12 cellular contexts compared by ENCODE assay signal in genomic region chr2:45001629-45002385, GRCh38. TPM values are rescaled to one million over a fixed set of nuclear protein-coding genes. Genes with fewer than 3 reads are reported as not detected.
DNase-seq lines count a peak whose midpoint lies in the region; ATAC-seq and TF ChIP-seq lines count a peak whose summit lies in the region.
"Had no signal": no experiment of that assay in that cellular context is flagged by ENCODE, and none has a peak within 500 bp of the region (broad histone marks: within the 10 kb centered on the region; RNA-seq: fewer than 3 reads in every experiment).

No MANE protein-coding gene starts in this region.

- no peak for ATAC-seq in GM18909 (IDR thresholded peaks at IDR 0.05; ENCODE audit: poor library complexity, unreplicated experiment)

- TF ChIP-seq CTCF in GM12874 (IDR thresholded peaks at IDR 0.05; ENCODE audit: insufficient read depth, low read depth, low read length), result 0 out of 2 replicates have a peak, but pooled peaks have one; percentile 16
- no peak for TF ChIP-seq CTCF in glutamatergic neuron (IDR thresholded peaks at IDR 0.05; ENCODE audit: partially characterized antibody, unreplicated experiment)
- no peak for TF ChIP-seq CTCF in sigmoid colon (IDR thresholded peaks at IDR 0.05)

- intact Hi-C loops in activated CD4-positive, alpha-beta memory T cell treated with anti-CD3 and anti-CD28 coated beads for 36 hours (cut with micrococcal nuclease), result loop anchor here (5.0 to 10.0 kb wide), 2 partner anchors 60 to 197 kb away; partner anchors contain the start of gene SIX3
- intact Hi-C loops in sigmoid colon (cut with DNase I), result no loop called here

- no peaks in the 10 kb centered on the region for H3K36me3 Mint-ChIP-seq in activated CD4-positive, alpha-beta memory T cell treated with anti-CD3 and anti-CD28 coated beads for 36 hours
- H3K36me3 Mint-ChIP-seq in glutamatergic neuron (ENCODE audit: unreplicated experiment), result peaks cover 4% of the 10 kb centered on the region

- no peak overlapping the region for H3K27ac Mint-ChIP-seq in activated CD4-positive, alpha-beta memory T cell treated with anti-CD3 and anti-CD28 coated beads for 36 hours
- H3K27ac Mint-ChIP-seq in glutamatergic neuron (ENCODE audit: unreplicated experiment), result no peak overlapping the region

- peak overlapping the region; percentile 39 for H3K4me3 Mint-ChIP-seq in activated CD4-positive, alpha-beta memory T cell treated with anti-CD3 and anti-CD28 coated beads for 36 hours
- peak overlapping the region; percentile 81 for H3K4me3 Mint-ChIP-seq in glutamatergic neuron (ENCODE audit: unreplicated experiment)

- H3K27me3 ChIP-seq in sigmoid colon, result peaks cover 70 to 100% (median 95%) of the 10 kb centered on the region in 3 donors

- peaks cover 33% of the 10 kb centered on the region for H3K4me1 Mint-ChIP-seq in activated CD4-positive, alpha-beta memory T cell treated with anti-CD3 and anti-CD28 coated beads for 36 hours (ENCODE audit: low read depth)
- H3K4me1 Mint-ChIP-seq in glutamatergic neuron (ENCODE audit: low read depth, unreplicated experiment), result peaks cover 5% of the 10 kb centered on the region

- peaks cover 80% of the 10 kb centered on the region for H3K27me3 Mint-ChIP-seq in activated CD4-positive, alpha-beta memory T cell treated with anti-CD3 and anti-CD28 coated beads for 36 hours
- peaks cover 39% of the 10 kb centered on the region for H3K27me3 Mint-ChIP-seq in glutamatergic neuron (ENCODE audit: unreplicated experiment)

- peak overlapping the region in 3 of 4 donors; percentile 14 to 34 (median 21) for H3K4me3 ChIP-seq in sigmoid colon

- no peaks in the 10 kb centered on the region for H3K9me3 Mint-ChIP-seq in activated CD4-positive, alpha-beta memory T cell treated with anti-CD3 and anti-CD28 coated beads for 36 hours
- H3K9me3 Mint-ChIP-seq in glutamatergic neuron (ENCODE audit: unreplicated experiment), result peaks cover 14% of the 10 kb centered on the region

- no peak overlapping the region for H3K27ac ChIP-seq in sigmoid colon

- TF ChIP-seq EP300 in sigmoid colon (IDR thresholded peaks at IDR 0.05), result no peak

- 12 to 14% methylated on average over 17 of the region's 17 CpGs for WGBS in sigmoid colon, 2 donors

- no peaks in the 10 kb centered on the region for H3K36me3 ChIP-seq in sigmoid colon

- H3K9me3 ChIP-seq in sigmoid colon, result no peaks in the 10 kb centered on the region

- no peak for DNase-seq in activated CD4-positive, alpha-beta memory T cell treated with anti-CD3 and anti-CD28 coated beads for 36 hours
- DNase-seq in glutamatergic neuron (no peak), sigmoid colon (no peak), HUDEP-2 (lab: John Stamatoyannopoulos, UW; ENCODE audit: unreplicated experiment in 76 of 76) (no peak), SIG-M5 treated with dmso at 0.1 percent for 504 hours (lab: John Stamatoyannopoulos, UW; ENCODE audit: unreplicated experiment) (no peak), SK-N-DZ (ENCODE audit: low spot score) (no peak)
- DNase-seq: activated CD4-positive, alpha-beta T cell treated with anti-CD3 and anti-CD28 coated beads, Interleukin-2, amount 50 U/mL, for 4 hours; GDM1; NCI-H1092 had no signal

- no peak for TF ChIP-seq POLR2A in sigmoid colon (IDR thresholded peaks at IDR 0.05)

- CTCF ChIA-PET in activated CD4-positive, alpha-beta memory T cell treated with anti-CD3 and anti-CD28 coated beads for 36 hours (lab: Charles Lee), result interaction anchor here (0.6 to 1.6 kb wide), 3 partner anchors 20 to 484 kb away, joined by 3 to 7 read pairs (median 4); no protein-coding TSS in a partner anchor

- peaks cover 0 to 38% (median 36%) of the 10 kb centered on the region in 4 donors for H3K4me1 ChIP-seq in sigmoid colon

- POLR2A ChIA-PET in activated CD4-positive, alpha-beta memory T cell treated with anti-CD3 and anti-CD28 coated beads for 36 hours (lab: Charles Lee), result no interaction called here

RNA-seq across cellular contexts. Expression of gene SIX2, which starts 7.4 kb away (rescaled TPM):
- total RNA-seq in activated CD4-positive, alpha-beta memory T cell treated with anti-CD3 and anti-CD28 coated beads for 36 hours, result not detected
- 0.56 TPM for total RNA-seq in glutamatergic neuron (ENCODE audit: unreplicated experiment)
- total RNA-seq in sigmoid colon, result 1 to 10 TPM in 1 of 4 donors, not detected in 3; 1.7 TPM
- under 1 TPM in 1 of 3 donors, not detected in 2; 0.03 TPM for polyA plus RNA-seq in sigmoid colon
- 24.4 and 30.2 TPM in 2 replicates for polyA plus RNA-seq in SK-N-DZ (2014; cell fraction: cytosol; rRNA removed)
- 15.2 and 18.0 TPM in 2 replicates for polyA plus RNA-seq in SK-N-DZ (2014; cell fraction: nucleus; rRNA removed)
- total RNA-seq: dermis microvascular lymphatic vessel endothelial cell had no signal
